In the genomic region with DNA sequence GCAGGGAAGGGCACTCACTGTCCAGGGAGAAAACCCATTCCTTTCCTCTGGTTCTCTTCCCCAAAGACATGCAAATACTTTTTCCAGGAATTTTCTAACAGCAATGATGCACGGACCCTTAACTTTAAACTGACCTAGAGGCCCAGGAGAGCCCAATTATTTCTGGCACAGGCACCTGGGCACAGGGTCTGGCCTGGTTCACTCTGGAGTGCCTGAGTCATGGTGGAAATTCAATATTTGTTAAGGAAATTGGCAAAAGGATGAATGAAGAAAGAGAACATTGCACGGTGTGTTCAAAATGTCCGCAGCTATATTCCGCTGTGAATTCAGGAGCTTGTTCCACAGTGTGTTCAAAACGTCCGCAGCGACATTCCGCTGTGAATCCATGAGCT, we compare ENCODE assay signal across 25 cellular contexts.
A peak's percentile ranks its signal among the peaks of the same experiment; 100 is the strongest.
DNase-seq lines count a peak whose midpoint lies in the region; ATAC-seq and TF ChIP-seq lines count a peak whose summit lies in the region.
"Had no signal": no experiment of that assay in that cellular context is flagged by ENCODE, and none has a peak within 500 bp of the region (broad histone marks: within the 10 kb centered on the region; RNA-seq: fewer than 3 reads in every experiment).

No MANE protein-coding gene starts in this region.

- ATAC-seq in HG02642 (IDR thresholded peaks at IDR 0.05; ENCODE audit: poor library complexity, unreplicated experiment) (no peak), HG03045 (IDR thresholded peaks at IDR 0.05; ENCODE audit: unreplicated experiment) (no peak)
- ATAC-seq: activated naive CD8-positive, alpha-beta T cell treated with anti-CD3 and anti-CD28 coated beads, Interleukin-2, amount 50 U/mL, for 24 hours had no signal

- no peaks in the 10 kb centered on the region for H3K27me3 ChIP-seq in HL-60 (ENCODE audit: insufficient read depth, poor library complexity, severe bottlenecking)
- peaks cover 0 to 2% (median 2%) of the 10 kb centered on the region in 3 donors for H3K27me3 ChIP-seq in skeletal muscle tissue (ENCODE audit: control insufficient read depth in 3 of 3, insufficient read depth in 3 of 3, low read length in 3 of 3)
- H3K27me3 ChIP-seq: ovary, uterus had no signal

- DNase-seq in HL-60 (ENCODE audit: low read depth in 1 of 2, low spot score in 1 of 2): no peak
- DNase-seq in mesothelial cell of epicardium (ENCODE audit: low spot score in 2 of 2, unreplicated experiment in 2 of 2): no peak
- no peak for DNase-seq in NCI-H1694 treated with DMSO at 0.1 percent for 48 hours (lab: John Stamatoyannopoulos, UW)
- DNase-seq in NCI-H524 (lab: John Stamatoyannopoulos, UW): no peak
- DNase-seq: activated CD4-positive, alpha-beta T cell treated with anti-CD3 and anti-CD28 coated beads, Interleukin-2, amount 10 ng/mL, durations not matched to agents 24 days and 14 days; activated gamma-delta T cell; activated naive CD8-positive, alpha-beta T cell treated with anti-CD3 and anti-CD28 coated beads, Interleukin-2, amount 50 U/mL, for 24 hours; activated T-cell treated with anti-CD3 and anti-CD28 coated beads, Interleukin-2, amount 50 U/mL, for 1 hour; cerebellar nuclear complex; dorsolateral prefrontal cortex; kidney; naive thymus-derived CD4-positive, alpha-beta T cell; NK-92 treated with Interleukin-12 subunit alpha and Interleukin-12 subunit beta, amount 100 ng/mL, for 24 hours; SHP77; stimulated activated CD4-positive, alpha-beta T cell treated with anti-CD3 and anti-CD28 coated beads, Interleukin-2, amount 100 ng/mL, for 48 hours; T-helper 9 cell; uterus had no signal

- H3K27ac ChIP-seq in HL-60 (replicated peaks) (peak overlapping the region; percentile 99), skeletal muscle tissue (ENCODE audit: low read depth, low read length) (peak overlapping the region; percentile 64)
- H3K27ac ChIP-seq: C4-2B, ovary, VCaP had no signal

- H3K9me3 Mint-ChIP-seq in dendritic cell treated with granulocyte-macrophage colony-stimulating factor and Interleukin-4, amounts not matched to agents 40 ng/mL and 50 ng/mL, for 4 days: no peaks in the 10 kb centered on the region
- no peaks in the 10 kb centered on the region for H3K9me3 Mint-ChIP-seq in mesothelial cell of epicardium
- H3K9me3 Mint-ChIP-seq: activated CD4-positive, alpha-beta T cell treated with anti-CD3 and anti-CD28 coated beads, Interleukin-2, amount 10 ng/mL, durations not matched to agents 24 days and 14 days; activated naive CD8-positive, alpha-beta T cell treated with anti-CD3 and anti-CD28 coated beads, Interleukin-2, amount 50 U/mL, for 24 hours had no signal

- no peaks in the 10 kb centered on the region for H3K36me3 Mint-ChIP-seq in dendritic cell treated with granulocyte-macrophage colony-stimulating factor and Interleukin-4, amounts not matched to agents 40 ng/mL and 50 ng/mL, for 4 days (ENCODE audit: low read depth)
- H3K36me3 Mint-ChIP-seq in mesothelial cell of epicardium: no peaks in the 10 kb centered on the region
- H3K36me3 Mint-ChIP-seq: naive thymus-derived CD4-positive, alpha-beta T cell had no signal

- H3K4me1 ChIP-seq in skeletal muscle tissue (ENCODE audit: control insufficient read depth in 3 of 3, insufficient read depth in 3 of 3, low read length in 3 of 3): peaks cover 28 to 30% (median 29%) of the 10 kb centered on the region in 3 donors
- H3K4me1 ChIP-seq: uterus had no signal

- no peak overlapping the region for H3K4me3 ChIP-seq in HL-60 (replicated peaks; ENCODE audit: insufficient read depth, low read length)
- H3K4me3 ChIP-seq in skeletal muscle tissue (ENCODE audit: low read length in 3 of 3): no peak overlapping the region
- H3K4me3 ChIP-seq: ovary, uterus had no signal

- H3K9me3 ChIP-seq in skeletal muscle tissue (ENCODE audit: control insufficient read depth in 3 of 3, low read length in 3 of 3): no peaks in the 10 kb centered on the region
- H3K9me3 ChIP-seq: ovary, uterus had no signal

- TF ChIP-seq CTCF in HL-60 (IDR thresholded peaks at IDR 0.05; ENCODE audit: insufficient read depth, low read length): no peak
- TF ChIP-seq CTCF in mesothelial cell of epicardium (IDR thresholded peaks at IDR 0.05; ENCODE audit: unreplicated experiment): no peak

- H3K36me3 ChIP-seq in skeletal muscle tissue (ENCODE audit: control insufficient read depth in 3 of 3, insufficient read depth in 3 of 3, low read length in 3 of 3): no peaks in the 10 kb centered on the region
- H3K36me3 ChIP-seq: ovary, uterus had no signal

- H3K27me3 Mint-ChIP-seq in dendritic cell treated with granulocyte-macrophage colony-stimulating factor and Interleukin-4, amounts not matched to agents 40 ng/mL and 50 ng/mL, for 4 days: peaks cover 3% of the 10 kb centered on the region
- peaks cover 11% of the 10 kb centered on the region for H3K27me3 Mint-ChIP-seq in mesothelial cell of epicardium (ENCODE audit: low read depth)

- intact Hi-C loops in dendritic cell treated with granulocyte-macrophage colony-stimulating factor and Interleukin-4, amounts not matched to agents 40 ng/mL and 50 ng/mL, for 4 days (cut with micrococcal nuclease): no loop called here

- H3K4me1 Mint-ChIP-seq in dendritic cell treated with granulocyte-macrophage colony-stimulating factor and Interleukin-4, amounts not matched to agents 40 ng/mL and 50 ng/mL, for 4 days (ENCODE audit: low read depth): peaks cover 74% of the 10 kb centered on the region
- peaks cover 18% of the 10 kb centered on the region for H3K4me1 Mint-ChIP-seq in mesothelial cell of epicardium
- H3K4me1 Mint-ChIP-seq: activated naive CD8-positive, alpha-beta T cell treated with anti-CD3 and anti-CD28 coated beads, Interleukin-2, amount 50 U/mL, for 24 hours had no signal

- peak overlapping the region; percentile 60 for H3K4me3 Mint-ChIP-seq in dendritic cell treated with granulocyte-macrophage colony-stimulating factor and Interleukin-4, amounts not matched to agents 40 ng/mL and 50 ng/mL, for 4 days
- H3K4me3 Mint-ChIP-seq in mesothelial cell of epicardium: no peak overlapping the region
- H3K4me3 Mint-ChIP-seq: activated CD4-positive, alpha-beta T cell treated with anti-CD3 and anti-CD28 coated beads, Interleukin-2, amount 10 ng/mL, durations not matched to agents 24 days and 14 days; activated naive CD8-positive, alpha-beta T cell treated with anti-CD3 and anti-CD28 coated beads, Interleukin-2, amount 50 U/mL, for 24 hours; memory B cell; naive thymus-derived CD4-positive, alpha-beta T cell had no signal

- no peak overlapping the region for H3K9ac ChIP-seq in skeletal muscle tissue (ENCODE audit: low read depth in 1 of 3, low read length in 3 of 3)

- H3K27ac Mint-ChIP-seq in dendritic cell treated with granulocyte-macrophage colony-stimulating factor and Interleukin-4, amounts not matched to agents 40 ng/mL and 50 ng/mL, for 4 days: peak overlapping the region; percentile 93
- peak overlapping the region; percentile 34 for H3K27ac Mint-ChIP-seq in mesothelial cell of epicardium
- H3K27ac Mint-ChIP-seq: activated CD4-positive, alpha-beta T cell treated with anti-CD3 and anti-CD28 coated beads, Interleukin-2, amount 10 ng/mL, durations not matched to agents 24 days and 14 days; activated naive CD8-positive, alpha-beta T cell treated with anti-CD3 and anti-CD28 coated beads, Interleukin-2, amount 50 U/mL, for 24 hours; memory B cell; naive thymus-derived CD4-positive, alpha-beta T cell had no signal
